1 cellular context compared by ENCODE assay signal in genomic region chr20:3477861-3478544, GRCh38.
TF ChIP-seq lines count a peak whose summit lies in the region.

No MANE protein-coding gene starts in this region.

TF ChIP-seq in HepG2, 621 proteins besides CTCF, POLR2A, EP300 and RAD21 (continued from another document and continues in another):
- TF ChIP-seq ARID5B (CRISPR knock-in tag; IDR thresholded peaks at IDR 0.05) (peak; percentile 75), ELF4 (CRISPR knock-in tag; IDR thresholded peaks at IDR 0.05; ENCODE audit: borderline replicate concordance) (0 out of 2 replicates have a peak, but pooled peaks have one; percentile 44), ISL2 (CRISPR knock-in tag; IDR thresholded peaks at IDR 0.05) (no peak), ZNF704 (CRISPR knock-in tag; IDR thresholded peaks at IDR 0.05; ENCODE audit: borderline replicate concordance) (no peak), GFI1 (CRISPR knock-in tag; IDR thresholded peaks at IDR 0.05; ENCODE audit: borderline replicate concordance) (no peak), GATAD2A (CRISPR knock-in tag; IDR thresholded peaks at IDR 0.05) (peak; percentile 61), SKIL (CRISPR knock-in tag; IDR thresholded peaks at IDR 0.05; ENCODE audit: borderline replicate concordance) (0 out of 2 replicates have a peak, but pooled peaks have one; percentile 15), TRIM24 (CRISPR knock-in tag; IDR thresholded peaks at IDR 0.05) (no peak), ZNF530 (CRISPR knock-in tag; IDR thresholded peaks at IDR 0.05; ENCODE audit: low read depth) (no peak), CEBPG (CRISPR knock-in tag; IDR thresholded peaks at IDR 0.05) (0 out of 2 replicates have a peak, but pooled peaks have one; percentile 19), AHDC1 (CRISPR knock-in tag; IDR thresholded peaks at IDR 0.05; ENCODE audit: borderline replicate concordance) (peak; percentile 73; the same call in 1 of the 2 replicates), KAT8 (CRISPR knock-in tag; IDR thresholded peaks at IDR 0.05) (0 out of 2 replicates have a peak, but pooled peaks have one; percentile 26), NR2F6 (IDR thresholded peaks at IDR 0.05) (peak; percentile 58; the same call in 1 of the 2 replicates), NR2F6 (CRISPR knock-in tag; IDR thresholded peaks at IDR 0.05) (peak; percentile 74), ELF3 (CRISPR knock-in tag; IDR thresholded peaks at IDR 0.05) (peak; percentile 100), LCORL (IDR thresholded peaks at IDR 0.05) (peak; percentile 49; the same call in 1 of the 2 replicates), LCORL (CRISPR knock-in tag; IDR thresholded peaks at IDR 0.05) (peak; percentile 49; the same call in 1 of the 2 replicates), MEF2D (CRISPR knock-in tag; IDR thresholded peaks at IDR 0.05) (peak; percentile 58; the same call in 1 of the 2 replicates), DRAP1 (CRISPR knock-in tag; IDR thresholded peaks at IDR 0.05) (peak; percentile 24; the same call in 1 of the 2 replicates), NR2F1 (CRISPR knock-in tag; IDR thresholded peaks at IDR 0.05) (peak in 1 of 2 experiments; percentile 24; a peak in 1 of 4 replicates), RXRB (CRISPR knock-in tag; IDR thresholded peaks at IDR 0.05; ENCODE audit: borderline replicate concordance) (peak; percentile 90), KLF11 (CRISPR knock-in tag; IDR thresholded peaks at IDR 0.05) (no peak), ZBTB39 (CRISPR knock-in tag; IDR thresholded peaks at IDR 0.05) (no peak), ZNF343 (CRISPR knock-in tag; IDR thresholded peaks at IDR 0.05) (no peak), KDM1A (CRISPR knock-in tag; IDR thresholded peaks at IDR 0.05) (no peak), FOXA3 (CRISPR knock-in tag; IDR thresholded peaks at IDR 0.05) (peak; percentile 71; the same call in 1 of the 2 replicates), ZNF614 (CRISPR knock-in tag; IDR thresholded peaks at IDR 0.05; ENCODE audit: borderline replicate concordance) (0 out of 2 replicates have a peak, but pooled peaks have one; percentile 15), ZMYM3 (CRISPR knock-in tag; IDR thresholded peaks at IDR 0.05) (0 out of 2 replicates have a peak, but pooled peaks have one; percentile 28), ESRRA (CRISPR knock-in tag; IDR thresholded peaks at IDR 0.05; ENCODE audit: low read depth) (no peak), THAP8 (CRISPR knock-in tag; IDR thresholded peaks at IDR 0.05; ENCODE audit: borderline replicate concordance) (no peak), MIER3 (CRISPR knock-in tag; IDR thresholded peaks at IDR 0.05; ENCODE audit: borderline replicate concordance) (peak; percentile 38; the same call in 1 of the 2 replicates), ZKSCAN8 (CRISPR knock-in tag; IDR thresholded peaks at IDR 0.05; ENCODE audit: borderline replicate concordance) (0 out of 2 replicates have a peak, but pooled peaks have one; percentile 35), KMT2A (CRISPR knock-in tag; IDR thresholded peaks at IDR 0.05) (no peak), ZNF180 (CRISPR knock-in tag; IDR thresholded peaks at IDR 0.05; ENCODE audit: borderline replicate concordance, low read depth) (no peak), ZNF713 (CRISPR knock-in tag; IDR thresholded peaks at IDR 0.05) (no peak), ASH2L (IDR thresholded peaks at IDR 0.05; ENCODE audit: insufficient read length, low read depth, low read length) (peak; percentile 29), SOX6 (IDR thresholded peaks at IDR 0.05) (no peak), SOX6 (CRISPR knock-in tag; IDR thresholded peaks at IDR 0.05) (peak; percentile 43; the same call in 1 of the 2 replicates), MBD4 (IDR thresholded peaks at IDR 0.05; ENCODE audit: borderline replicate concordance, low read length) (no peak), ZNF484 (CRISPR knock-in tag; IDR thresholded peaks at IDR 0.05; ENCODE audit: borderline replicate concordance, low read depth) (no peak), ELF1 (CRISPR knock-in tag; IDR thresholded peaks at IDR 0.05) (peak; percentile 38; the same call in 1 of the 2 replicates), ZNF496 (CRISPR knock-in tag; IDR thresholded peaks at IDR 0.05; ENCODE audit: insufficient replicate concordance) (no peak), KDM6A (CRISPR knock-in tag; IDR thresholded peaks at IDR 0.05; ENCODE audit: low read depth) (peak; percentile 24; the same call in 1 of the 2 replicates), ZNF432 (CRISPR knock-in tag; IDR thresholded peaks at IDR 0.05; ENCODE audit: borderline replicate concordance) (no peak), NR2F2 (IDR thresholded peaks at IDR 0.05; ENCODE audit: borderline replicate concordance, low read depth) (peak; percentile 51; the same call in 1 of the 2 replicates), CREM (IDR thresholded peaks at IDR 0.05) (0 out of 2 replicates have a peak, but pooled peaks have one; percentile 41), CREM (CRISPR knock-in tag; IDR thresholded peaks at IDR 0.05) (no peak), ZNF7 (CRISPR knock-in tag; IDR thresholded peaks at IDR 0.05) (peak; percentile 59; the same call in 1 of the 2 replicates), SIX1 (CRISPR knock-in tag; IDR thresholded peaks at IDR 0.05; ENCODE audit: borderline replicate concordance) (peak; percentile 18; the same call in 1 of the 2 replicates), MIXL1 (CRISPR knock-in tag; IDR thresholded peaks at IDR 0.05) (peak; percentile 53; the same call in 1 of the 2 replicates), ZBTB3 (CRISPR knock-in tag; IDR thresholded peaks at IDR 0.05; ENCODE audit: borderline replicate concordance, low read depth) (no peak), SAP130 (CRISPR knock-in tag; IDR thresholded peaks at IDR 0.05; ENCODE audit: low read depth) (peak; percentile 42; the same call in 1 of the 2 replicates), PPARG (CRISPR knock-in tag; conservative IDR thresholded peaks at IDR 0.05) (peak; percentile 97), SOX5 (CRISPR knock-in tag; IDR thresholded peaks at IDR 0.05; ENCODE audit: borderline replicate concordance) (peak; percentile 65; the same call in 1 of the 2 replicates), ZNF331 (CRISPR knock-in tag; IDR thresholded peaks at IDR 0.05) (no peak)
